20 cellular contexts compared by ENCODE assay signal in the genomic region with DNA sequence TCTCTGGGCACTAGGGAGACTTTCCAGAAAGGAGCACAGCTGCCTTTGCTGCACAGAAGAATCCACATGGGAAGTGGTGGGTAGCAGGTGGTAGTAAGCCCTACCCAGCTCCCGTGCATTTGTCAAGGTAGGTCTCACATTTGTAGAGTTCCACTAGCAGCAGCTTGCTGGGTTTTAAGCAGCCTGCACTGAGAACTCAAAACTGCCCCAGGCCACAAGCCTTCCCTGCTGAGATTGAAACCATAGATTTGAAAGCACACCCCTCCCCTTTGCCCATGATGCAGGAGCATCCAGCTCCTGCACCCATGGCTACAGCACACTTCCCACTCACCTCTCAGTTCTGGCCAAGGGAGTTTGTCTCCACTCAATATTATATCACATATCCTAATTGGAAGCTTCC.
"Had no signal": no experiment of that assay in that cellular context is flagged by ENCODE, and none has a peak within 500 bp of the region (broad histone marks: within the 10 kb centered on the region; RNA-seq: fewer than 3 reads in every experiment).

No MANE protein-coding gene starts in this region.

- H3K27ac Mint-ChIP-seq: activated CD8-positive, alpha-beta T cell treated with anti-CD3 and anti-CD28 coated beads, Interleukin-2, amount 10 ng/mL, durations not matched to agents 7 days and 5 days; activated naive CD8-positive, alpha-beta T cell treated with anti-CD3 and anti-CD28 coated beads, Interleukin-2, amount 10 ng/mL, durations not matched to agents 7 days and 5 days; T-helper 1 cell treated with Interleukin-12 subunit alpha and Interleukin-12 subunit beta and Interleukin-4 antibody, amounts not matched to agents 30 μg/mL and 1 μg/mL, for 36 hours had no signal

- ATAC-seq: activated CD8-positive, alpha-beta T cell treated with anti-CD3 and anti-CD28 coated beads, Interleukin-2, amount 10 ng/mL, durations not matched to agents 7 days and 5 days had no signal

- H3K27me3 ChIP-seq: adrenal gland had no signal

- H3K4me1 ChIP-seq: adrenal gland had no signal

- H3K27me3 Mint-ChIP-seq: activated naive CD8-positive, alpha-beta T cell treated with anti-CD3 and anti-CD28 coated beads, Interleukin-2, amount 10 ng/mL, durations not matched to agents 7 days and 5 days had no signal

- H3K4me1 Mint-ChIP-seq: activated naive CD8-positive, alpha-beta T cell treated with anti-CD3 and anti-CD28 coated beads, Interleukin-2, amount 10 ng/mL, durations not matched to agents 7 days and 5 days had no signal

- H3K4me3 Mint-ChIP-seq: activated CD8-positive, alpha-beta T cell treated with anti-CD3 and anti-CD28 coated beads, Interleukin-2, amount 10 ng/mL, durations not matched to agents 7 days and 5 days; activated naive CD8-positive, alpha-beta T cell treated with anti-CD3 and anti-CD28 coated beads, Interleukin-2, amount 10 ng/mL, durations not matched to agents 7 days and 5 days; T-helper 1 cell treated with Interleukin-12 subunit alpha and Interleukin-12 subunit beta and Interleukin-4 antibody, amounts not matched to agents 30 μg/mL and 1 μg/mL, for 36 hours had no signal

- H3K36me3 Mint-ChIP-seq: activated naive CD8-positive, alpha-beta T cell treated with anti-CD3 and anti-CD28 coated beads, Interleukin-2, amount 10 ng/mL, durations not matched to agents 7 days and 5 days had no signal

- H3K4me3 ChIP-seq: adrenal gland had no signal

- H3K27ac ChIP-seq: adrenal gland had no signal

- H3K9me3 ChIP-seq: adrenal gland had no signal

- H3K36me3 ChIP-seq: adrenal gland had no signal

- DNase-seq: activated CD4-positive, alpha-beta T cell treated with anti-CD3 and anti-CD28 coated beads for 48 hours; activated CD4-positive, alpha-beta T cell treated with anti-CD3 and anti-CD28 coated beads, Interleukin-2, amount 50 U/mL, for 4 hours; activated CD4-positive, CD25-positive, alpha-beta regulatory T cell treated with anti-CD3 and anti-CD28 coated beads, Interleukin-2, amount 50 U/mL, for 72 hours; activated CD8-positive, alpha-beta memory T cell treated with anti-CD3 and anti-CD28 coated beads, Interleukin-2, amount 50 U/mL, for 48 hours; activated CD8-positive, alpha-beta T cell treated with anti-CD3 and anti-CD28 coated beads, Interleukin-2, amount 10 ng/mL, durations not matched to agents 7 days and 5 days; activated naive CD4-positive, alpha-beta T cell treated with anti-CD3 and anti-CD28 coated beads, Interleukin-2, amount 50 U/mL, for 16 hours; activated naive CD8-positive, alpha-beta T cell treated with anti-CD3 and anti-CD28 coated beads, Interleukin-2, amount 10 ng/mL, durations not matched to agents 7 days and 5 days; activated T-cell treated with anti-CD3 and anti-CD28 coated beads, Interleukin-2, amount 50 U/mL, for 1 hour; adrenal gland; anterior cingulate cortex; KG1; NCI-H1048; NCI-H146; NCI-H187 treated with DMSO at 0.1 percent for 48 hours; NCI-H2171 treated with DMSO at 0.1 percent for 48 hours; NCI-H226; NCI-H526; NCI-H774; SIG-M5 had no signal
